In the genomic region with DNA sequence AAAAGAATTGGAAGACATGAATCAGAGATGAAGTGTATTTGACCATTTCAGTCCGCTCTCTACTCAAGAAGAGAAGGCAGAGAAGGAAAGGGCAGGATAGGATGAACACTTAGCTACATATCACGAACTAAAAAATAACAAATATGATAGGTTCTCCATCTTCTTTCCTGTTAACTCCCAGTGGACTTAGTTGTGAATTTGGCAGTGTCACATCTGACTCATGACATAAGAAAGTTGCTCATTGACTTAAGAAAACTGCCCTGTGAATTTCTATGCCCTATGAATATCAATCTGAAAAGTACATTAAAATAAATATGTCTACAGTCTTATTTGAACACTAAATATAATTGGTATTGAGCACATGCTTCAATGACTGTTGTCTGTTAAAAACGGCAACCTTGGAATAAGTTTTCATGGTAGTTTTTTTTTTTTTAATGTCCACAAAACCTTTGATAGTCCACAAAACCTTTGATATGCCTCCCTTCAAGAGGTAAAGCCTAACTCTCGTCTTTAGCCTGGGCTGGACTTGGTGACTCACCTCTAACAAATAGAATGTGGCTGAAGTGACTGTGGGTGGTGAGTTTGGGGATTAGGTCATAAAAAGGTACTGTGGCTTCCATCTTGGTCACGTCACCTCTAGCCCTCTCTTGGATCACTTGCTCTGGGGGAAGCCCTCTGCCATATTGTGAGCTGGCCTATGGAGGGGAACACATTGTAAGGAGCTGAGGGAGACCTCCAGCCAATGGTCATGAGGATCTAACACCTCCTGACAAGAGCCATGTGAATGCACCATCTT, we compare ENCODE assay signal across 27 cellular contexts.
DNase-seq lines count a peak whose midpoint lies in the region; ATAC-seq, FAIRE-seq and TF ChIP-seq lines count a peak whose summit lies in the region.
"Had no signal": no experiment of that assay in that cellular context is flagged by ENCODE, and none has a peak within 500 bp of the region (broad histone marks: within the 10 kb centered on the region; RNA-seq: fewer than 3 reads in every experiment).

No MANE protein-coding gene starts in this region.

- H3K9me3 ChIP-seq in HUES64 (ENCODE audit: insufficient read depth, low read depth, low read length) (no peaks in the 10 kb centered on the region), iPS-20b (ENCODE audit: insufficient read depth, low read depth, low read length) (no peaks in the 10 kb centered on the region), right cardiac atrium (ENCODE audit: control insufficient read depth, low read length) (no peaks in the 10 kb centered on the region)
- H3K9me3 ChIP-seq: Peyer's patch, psoas muscle, testis had no signal

- no peak overlapping the region for H3K27ac Mint-ChIP-seq in activated naive CD4-positive, alpha-beta T cell treated with anti-CD3 and anti-CD28 coated beads for 36 hours
- H3K27ac Mint-ChIP-seq: activated CD4-positive, alpha-beta T cell treated with anti-CD3 and anti-CD28 coated beads, Interleukin-2, amount 10 ng/mL, durations not matched to agents 24 days and 14 days; activated naive CD8-positive, alpha-beta T cell treated with anti-CD3 and anti-CD28 coated beads, Interleukin-2, amount 50 U/mL, for 24 hours; CD14-positive monocyte; stimulated activated naive B cell treated with anti-CD40 and anti-IgM and Interleukin-4, amounts not matched to agents 10 μg/mL and 1 μg/mL and 100 μg/mL, for 72 hours; T-helper 17 cell had no signal

- 74% methylated on average over 3 of the region's 5 CpGs for WGBS in HUES64
- 74% methylated on average over 5 of the region's 5 CpGs for WGBS in right cardiac atrium

- intact Hi-C loops in right cardiac atrium (cut with DNase I): no loop called here
- intact Hi-C loops in activated naive CD4-positive, alpha-beta T cell treated with anti-CD3 and anti-CD28 coated beads for 36 hours (cut with micrococcal nuclease): no loop called here

- H3K9me3 Mint-ChIP-seq in activated naive CD4-positive, alpha-beta T cell treated with anti-CD3 and anti-CD28 coated beads for 36 hours: no peaks in the 10 kb centered on the region
- H3K9me3 Mint-ChIP-seq: activated CD4-positive, alpha-beta T cell treated with anti-CD3 and anti-CD28 coated beads, Interleukin-2, amount 10 ng/mL, durations not matched to agents 24 days and 14 days; activated naive CD8-positive, alpha-beta T cell treated with anti-CD3 and anti-CD28 coated beads, Interleukin-2, amount 50 U/mL, for 24 hours; neural crest cell; stimulated activated naive B cell treated with anti-CD40 and anti-IgM and Interleukin-4, amounts not matched to agents 10 μg/mL and 1 μg/mL and 100 μg/mL, for 72 hours had no signal

- no peak for TF ChIP-seq CTCF in bronchial epithelial cell (IDR thresholded peaks at IDR 0.05; ENCODE audit: insufficient read depth, low read length, severe bottlenecking)

- no peak overlapping the region for H3K9ac ChIP-seq in HUES64 (ENCODE audit: low read depth, low read length)
- H3K9ac ChIP-seq in iPS-20b (ENCODE audit: low read depth, low read length): no peak overlapping the region

- FAIRE-seq in bronchial epithelial cell (lab: Jason Lieb, UNC): no peak
- FAIRE-seq: D721Med had no signal

- H3K27ac ChIP-seq in HUES64 (ENCODE audit: low read depth, low read length) (peak overlapping the region; percentile 49; the same call in 1 of the 2 replicates), iPS-20b (ENCODE audit: low read length) (peak overlapping the region; percentile 21), right cardiac atrium (ENCODE audit: low read length) (no peak overlapping the region)
- H3K27ac ChIP-seq: foreskin keratinocyte, Peyer's patch, psoas muscle, skin epidermis, testis had no signal

- H3K27me3 ChIP-seq in HUES64 (ENCODE audit: insufficient read depth, low read length) (no peaks in the 10 kb centered on the region), bronchial epithelial cell (ENCODE audit: control insufficient read depth, insufficient read depth, low read length) (no peaks in the 10 kb centered on the region), iPS-20b (ENCODE audit: insufficient read depth, low read length) (no peaks in the 10 kb centered on the region), right cardiac atrium (ENCODE audit: control insufficient read depth, insufficient read depth) (no peaks in the 10 kb centered on the region)
- H3K27me3 ChIP-seq: foreskin keratinocyte, Peyer's patch, testis had no signal

- H3K27me3 Mint-ChIP-seq in activated naive CD4-positive, alpha-beta T cell treated with anti-CD3 and anti-CD28 coated beads for 36 hours (ENCODE audit: low read depth): no peaks in the 10 kb centered on the region
- H3K27me3 Mint-ChIP-seq: activated CD4-positive, alpha-beta T cell treated with anti-CD3 and anti-CD28 coated beads, Interleukin-2, amount 10 ng/mL, durations not matched to agents 24 days and 14 days; activated naive CD8-positive, alpha-beta T cell treated with anti-CD3 and anti-CD28 coated beads, Interleukin-2, amount 50 U/mL, for 24 hours had no signal

- no peak overlapping the region for H3K4me3 Mint-ChIP-seq in activated naive CD4-positive, alpha-beta T cell treated with anti-CD3 and anti-CD28 coated beads for 36 hours
- H3K4me3 Mint-ChIP-seq: activated CD4-positive, alpha-beta T cell treated with anti-CD3 and anti-CD28 coated beads, Interleukin-2, amount 10 ng/mL, durations not matched to agents 24 days and 14 days; activated naive CD8-positive, alpha-beta T cell treated with anti-CD3 and anti-CD28 coated beads, Interleukin-2, amount 50 U/mL, for 24 hours; CD14-positive monocyte; neural crest cell; stimulated activated naive B cell treated with anti-CD40 and anti-IgM and Interleukin-4, amounts not matched to agents 10 μg/mL and 1 μg/mL and 100 μg/mL, for 72 hours; T-helper 17 cell had no signal

- CTCF ChIA-PET in activated naive CD4-positive, alpha-beta T cell treated with anti-CD3 and anti-CD28 coated beads for 36 hours (lab: Charles Lee): no interaction called here

- peaks cover 14% of the 10 kb centered on the region; the same call in 1 of the 2 replicates for H3K4me1 ChIP-seq in HUES64 (ENCODE audit: insufficient read depth, low read length)
- peaks cover 3% of the 10 kb centered on the region; the same call in 1 of the 2 replicates for H3K4me1 ChIP-seq in iPS-20b (ENCODE audit: insufficient read depth, low read length)
- H3K4me1 ChIP-seq in right cardiac atrium (ENCODE audit: control insufficient read depth, insufficient read depth, low read length): no peaks in the 10 kb centered on the region
- H3K4me1 ChIP-seq: Peyer's patch, testis had no signal

- DNase-seq in Daoy (ENCODE audit: low read depth) (peak; percentile 14), bronchial epithelial cell (ENCODE audit: low read depth) (peak; percentile 22), right cardiac atrium (no peak), T1000 (lab: John Stamatoyannopoulos, UW) (no peak), DMS79 (lab: John Stamatoyannopoulos, UW) (no peak)
- no peak for DNase-seq in activated naive CD4-positive, alpha-beta T cell treated with anti-CD3 and anti-CD28 coated beads for 36 hours
- DNase-seq: activated CD4-positive, alpha-beta T cell treated with anti-CD3 and anti-CD28 coated beads, Interleukin-2, amount 10 ng/mL, durations not matched to agents 24 days and 14 days; activated naive CD8-positive, alpha-beta T cell treated with anti-CD3 and anti-CD28 coated beads, Interleukin-2, amount 50 U/mL, for 24 hours; cortex of kidney; foreskin keratinocyte; GF-D8; Kasumi-1; NCI-H1092 treated with DMSO at 0.1 percent for 48 hours; NCI-H1930; NCI-H446; NK-92 treated with Interleukin-12 subunit alpha and Interleukin-12 subunit beta, amount 100 ng/mL, for 24 hours; Peyer's patch; psoas muscle; stimulated activated naive B cell treated with anti-CD40 and anti-IgM and Interleukin-4, amounts not matched to agents 10 μg/mL and 1 μg/mL and 100 μg/mL, for 72 hours; T-helper 17 cell; testis had no signal

- H3K36me3 Mint-ChIP-seq in activated naive CD4-positive, alpha-beta T cell treated with anti-CD3 and anti-CD28 coated beads for 36 hours (ENCODE audit: low read depth): no peaks in the 10 kb centered on the region
- H3K36me3 Mint-ChIP-seq: CD14-positive monocyte; stimulated activated naive B cell treated with anti-CD40 and anti-IgM and Interleukin-4, amounts not matched to agents 10 μg/mL and 1 μg/mL and 100 μg/mL, for 72 hours had no signal

- no peaks in the 10 kb centered on the region for H3K4me1 Mint-ChIP-seq in activated naive CD4-positive, alpha-beta T cell treated with anti-CD3 and anti-CD28 coated beads for 36 hours (ENCODE audit: low read depth)
- H3K4me1 Mint-ChIP-seq: activated CD4-positive, alpha-beta T cell treated with anti-CD3 and anti-CD28 coated beads, Interleukin-2, amount 10 ng/mL, durations not matched to agents 24 days and 14 days; CD14-positive monocyte; neural crest cell; stimulated activated naive B cell treated with anti-CD40 and anti-IgM and Interleukin-4, amounts not matched to agents 10 μg/mL and 1 μg/mL and 100 μg/mL, for 72 hours; T-helper 17 cell had no signal

- H3K36me3 ChIP-seq in HUES64 (ENCODE audit: insufficient read depth, low read length): no peaks in the 10 kb centered on the region
- no peaks in the 10 kb centered on the region for H3K36me3 ChIP-seq in bronchial epithelial cell (ENCODE audit: control insufficient read depth, insufficient read depth, low read length)
- H3K36me3 ChIP-seq in iPS-20b (ENCODE audit: insufficient read depth, low read depth, low read length): no peaks in the 10 kb centered on the region
- H3K36me3 ChIP-seq: Peyer's patch had no signal

- no peak overlapping the region for H3K4me3 ChIP-seq in HUES64 (ENCODE audit: low read length)
- no peak overlapping the region for H3K4me3 ChIP-seq in bronchial epithelial cell (ENCODE audit: low read depth, low read length)
- H3K4me3 ChIP-seq in iPS-20b (ENCODE audit: low read length): no peak overlapping the region
- H3K4me3 ChIP-seq in right cardiac atrium (ENCODE audit: low read length): no peak overlapping the region
- H3K4me3 ChIP-seq: Peyer's patch, psoas muscle, skin epidermis, testis had no signal

- ATAC-seq in right cardiac atrium: no peak
- ATAC-seq: activated naive CD8-positive, alpha-beta T cell treated with anti-CD3 and anti-CD28 coated beads, Interleukin-2, amount 50 U/mL, for 24 hours; foreskin keratinocyte; stimulated activated naive B cell treated with anti-CD40 and anti-IgM and Interleukin-4, amounts not matched to agents 10 μg/mL and 1 μg/mL and 100 μg/mL, for 72 hours; T-helper 17 cell had no signal

Comparison
In these comparisons a context has a peak if more than half of its experiments do, and no peak if none do; other contexts are left out.
1. DNase-seq: peak in Daoy (single experiment) and bronchial epithelial cell (single experiment); none in right cardiac atrium (0 of 3), T1000 (single experiment), activated naive CD4-positive, alpha-beta T cell treated with anti-CD3 and anti-CD28 coated beads for 36 hours (single experiment) and DMS79 (single experiment).